ENCODE assay signal across 13 cellular contexts in the genomic region with DNA sequence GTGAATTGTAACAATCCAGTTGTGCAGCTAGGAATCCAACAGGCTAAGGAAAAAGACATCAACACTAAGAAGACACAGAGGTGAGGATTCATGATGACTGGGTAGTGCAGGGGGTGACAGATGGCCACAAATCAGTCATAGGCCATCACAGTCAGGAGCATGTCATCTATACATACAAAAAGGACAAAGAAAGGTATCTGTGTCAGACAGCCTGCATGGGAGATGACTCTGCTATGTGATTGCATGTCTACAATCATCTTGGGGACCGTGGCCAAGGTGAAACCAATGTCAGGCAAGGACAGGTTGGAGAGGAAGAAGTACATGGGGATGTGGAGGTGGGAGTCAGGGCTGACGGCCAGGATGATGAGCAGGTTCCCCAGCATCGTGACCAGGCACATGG. TPM values are rescaled to one million over a fixed set of nuclear protein-coding genes. Genes with fewer than 3 reads are reported as not detected.
DNase-seq lines count a peak whose midpoint lies in the region; ATAC-seq lines count a peak whose summit lies in the region.
"Not testable (repeated sequence)": the region's sequence is repeated elsewhere in the genome, so short reads cannot be mapped to it uniquely, and the experiment has no call there.
"Had no signal": no experiment of that assay in that cellular context is flagged by ENCODE, and none has a peak within 500 bp of the region (broad histone marks: within the 10 kb centered on the region; RNA-seq: fewer than 3 reads in every experiment).

No MANE protein-coding gene starts in this region.

- peak; percentile 31 for DNase-seq in DMS53 (lab: John Stamatoyannopoulos, UW)
- not testable (repeated sequence) for DNase-seq in activated CD4-positive, alpha-beta T cell treated with anti-CD3 and anti-CD28 coated beads for 36 hours; stimulated activated effector memory CD8-positive, alpha-beta T cell treated with anti-CD3 and anti-CD28 coated beads, Interleukin-12 subunit alpha, Interleukin-12 subunit beta, amount 100 ng/mL, for 72 hours (ENCODE audit: low spot score in 2 of 2)

- not testable (repeated sequence) for H3K4me3 Mint-ChIP-seq in activated CD4-positive, alpha-beta T cell treated with anti-CD3 and anti-CD28 coated beads for 36 hours; stimulated activated effector memory CD8-positive, alpha-beta T cell treated with anti-CD3 and anti-CD28 coated beads, Interleukin-12 subunit alpha, Interleukin-12 subunit beta, amount 100 ng/mL, for 72 hours

- POLR2A ChIA-PET in activated CD4-positive, alpha-beta T cell treated with anti-CD3 and anti-CD28 coated beads for 36 hours (lab: Charles Lee) = not testable (repeated sequence)

- not testable (repeated sequence) for H3K27ac Mint-ChIP-seq in activated CD4-positive, alpha-beta T cell treated with anti-CD3 and anti-CD28 coated beads for 36 hours; stimulated activated effector memory CD8-positive, alpha-beta T cell treated with anti-CD3 and anti-CD28 coated beads, Interleukin-12 subunit alpha, Interleukin-12 subunit beta, amount 100 ng/mL, for 72 hours

- H3K27me3 Mint-ChIP-seq in activated CD4-positive, alpha-beta T cell treated with anti-CD3 and anti-CD28 coated beads for 36 hours = peaks cover 17% of the 10 kb centered on the region

- not testable (repeated sequence) for H3K36me3 Mint-ChIP-seq in activated CD4-positive, alpha-beta T cell treated with anti-CD3 and anti-CD28 coated beads for 36 hours (ENCODE audit: low read depth); stimulated activated effector memory CD8-positive, alpha-beta T cell treated with anti-CD3 and anti-CD28 coated beads, Interleukin-12 subunit alpha, Interleukin-12 subunit beta, amount 100 ng/mL, for 72 hours

- peak; percentile 47 for ATAC-seq in activated CD4-positive, alpha-beta T cell treated with anti-CD3 and anti-CD28 coated beads for 36 hours
- ATAC-seq in stimulated activated effector memory CD8-positive, alpha-beta T cell treated with anti-CD3 and anti-CD28 coated beads, Interleukin-12 subunit alpha, Interleukin-12 subunit beta, amount 100 ng/mL, for 72 hours = peak; percentile 71

- intact Hi-C loops in activated CD4-positive, alpha-beta T cell treated with anti-CD3 and anti-CD28 coated beads for 36 hours (cut with DNase I, micrococcal nuclease) = not testable (repeated sequence)

- CTCF ChIA-PET in activated CD4-positive, alpha-beta T cell treated with anti-CD3 and anti-CD28 coated beads for 36 hours (lab: Charles Lee) = not testable (repeated sequence)

- H3K9me3 Mint-ChIP-seq in activated CD4-positive, alpha-beta T cell treated with anti-CD3 and anti-CD28 coated beads for 36 hours (ENCODE audit: low read depth); stimulated activated effector memory CD8-positive, alpha-beta T cell treated with anti-CD3 and anti-CD28 coated beads, Interleukin-12 subunit alpha, Interleukin-12 subunit beta, amount 100 ng/mL, for 72 hours: not testable (repeated sequence)

- H3K4me1 Mint-ChIP-seq in activated CD4-positive, alpha-beta T cell treated with anti-CD3 and anti-CD28 coated beads for 36 hours; stimulated activated effector memory CD8-positive, alpha-beta T cell treated with anti-CD3 and anti-CD28 coated beads, Interleukin-12 subunit alpha, Interleukin-12 subunit beta, amount 100 ng/mL, for 72 hours: not testable (repeated sequence)

RNA-seq across cellular contexts. Expression of a gene that starts 16.0 kb away (rescaled TPM):
- total RNA-seq in activated CD4-positive, alpha-beta T cell treated with anti-CD3 and anti-CD28 coated beads for 36 hours = not detected
- total RNA-seq: A172; B cell; Caco-2; Calu3; CD4-positive, alpha-beta memory T cell; CD4-positive, alpha-beta T cell; CD4-positive, CD25-positive, alpha-beta regulatory T cell; CD8-positive, alpha-beta memory T cell; CD8-positive, alpha-beta T cell; Daoy had no signal
